ENCODE assay signal across 1 cellular context in genomic region chr2:24315669-24316068, GRCh38.
A peak's percentile ranks its signal among the peaks of the same experiment; 100 is the strongest.
TF ChIP-seq lines count a peak whose summit lies in the region.

No MANE protein-coding gene starts in this region.

TF ChIP-seq in GM12878, 131 proteins besides CTCF, POLR2A, EP300 and RAD21 (continued from another document and continues in another):
- no peak for TF ChIP-seq BCLAF1 (IDR thresholded peaks at IDR 0.05)
- TF ChIP-seq POLR2AphosphoS5 (IDR thresholded peaks at IDR 0.05; ENCODE audit: low read length), result no peak
- no peak for TF ChIP-seq TCF12 (IDR thresholded peaks at IDR 0.05; ENCODE audit: low read depth, low read length)
- TF ChIP-seq RBBP5 (conservative IDR thresholded peaks at IDR 0.05), result no peak
- no peak for TF ChIP-seq IRF3 (IDR thresholded peaks at IDR 0.05)
- TF ChIP-seq CEBPZ (IDR thresholded peaks at IDR 0.05; ENCODE audit: low read depth, low read length), result no peak
- peak; percentile 35; the same call in 1 of the 2 replicates for TF ChIP-seq ZNF384 (IDR thresholded peaks at IDR 0.05; ENCODE audit: borderline replicate concordance, low read depth, low read length)
- TF ChIP-seq ATF3 (IDR thresholded peaks at IDR 0.05; ENCODE audit: borderline replicate concordance, extremely low read depth, low read depth, low read length), result no peak
- TF ChIP-seq SMAD1 (IDR thresholded peaks at IDR 0.05; ENCODE audit: low read depth, partially characterized antibody), result no peak
- no peak for TF ChIP-seq ZBTB33 (IDR thresholded peaks at IDR 0.05)
- TF ChIP-seq ZNF217 (IDR thresholded peaks at IDR 0.05), result peak; percentile 85
- TF ChIP-seq MEF2B (IDR thresholded peaks at IDR 0.05; ENCODE audit: partially characterized antibody, poor library complexity, severe bottlenecking), result peak; percentile 52
- TF ChIP-seq CREM (IDR thresholded peaks at IDR 0.05; ENCODE audit: low read depth), result peak; percentile 64; the same call in 1 of the 2 replicates
- TF ChIP-seq BMI1 (IDR thresholded peaks at IDR 0.05; ENCODE audit: borderline replicate concordance), result peak; percentile 66
- no peak for TF ChIP-seq USF2 (IDR thresholded peaks at IDR 0.05; ENCODE audit: borderline replicate concordance, low read depth, low read length)
- TF ChIP-seq BHLHE40 (IDR thresholded peaks at IDR 0.05; ENCODE audit: borderline replicate concordance in 1 of 2, low read depth in 2 of 2, low read length in 1 of 2), result peak in 1 of 2 experiments; percentile 58; a peak in 2 of 4 replicates
- TF ChIP-seq MLLT1 (IDR thresholded peaks at IDR 0.05), result no peak
- TF ChIP-seq LARP7 (IDR thresholded peaks at IDR 0.05), result no peak
- TF ChIP-seq EZH2 (IDR thresholded peaks at IDR 0.05; ENCODE audit: borderline replicate concordance, control insufficient read depth, low read depth, low read length), result no peak
- peak; percentile 82 for TF ChIP-seq EED (IDR thresholded peaks at IDR 0.05; ENCODE audit: low read depth)
- no peak for TF ChIP-seq IRF5 (IDR thresholded peaks at IDR 0.05; ENCODE audit: borderline replicate concordance)
- TF ChIP-seq ELK1 (IDR thresholded peaks at IDR 0.05; ENCODE audit: low read depth, low read length), result no peak
- peak; percentile 78; the same call in 1 of the 2 replicates for TF ChIP-seq PAX5 (IDR thresholded peaks at IDR 0.05; ENCODE audit: borderline replicate concordance, low read depth, low read length)
- no peak for TF ChIP-seq SMC3 (IDR thresholded peaks at IDR 0.05; ENCODE audit: borderline replicate concordance, low read length)
- TF ChIP-seq SP1 (IDR thresholded peaks at IDR 0.05; ENCODE audit: low read depth, low read length), result no peak
- no peak for TF ChIP-seq RCOR1 (conservative IDR thresholded peaks at IDR 0.05; ENCODE audit: low read depth, low read length)
- TF ChIP-seq TARDBP (IDR thresholded peaks at IDR 0.05; ENCODE audit: borderline replicate concordance), result no peak
- TF ChIP-seq FOS (IDR thresholded peaks at IDR 0.05; ENCODE audit: borderline replicate concordance, extremely low read depth, insufficient read length), result no peak
- TF ChIP-seq GATAD2B (conservative IDR thresholded peaks at IDR 0.05; ENCODE audit: low read depth), result no peak
- peak; percentile 46; the same call in 1 of the 2 replicates for TF ChIP-seq PML (IDR thresholded peaks at IDR 0.05; ENCODE audit: low read length)
- TF ChIP-seq DPF2 (IDR thresholded peaks at IDR 0.05), result peak; percentile 82
- peak; percentile 72 for TF ChIP-seq SPI1 (IDR thresholded peaks at IDR 0.05; ENCODE audit: borderline replicate concordance, insufficient read depth, low read depth, low read length)
- peak in 1 of 2 experiments; percentile 74; a peak in 1 of 4 replicates for TF ChIP-seq ETV6 (conservative IDR thresholded peaks at IDR 0.05 in 1 of 2, IDR thresholded peaks at IDR 0.05 in 1 of 2; ENCODE audit: borderline replicate concordance in 1 of 2, low read depth in 1 of 2)
- TF ChIP-seq CUX1 (IDR thresholded peaks at IDR 0.05; ENCODE audit: insufficient replicate concordance, low read depth, low read length), result no peak
- peak; percentile 43; the same call in 1 of the 2 replicates for TF ChIP-seq NR2F1 (conservative IDR thresholded peaks at IDR 0.05)
- peak; percentile 70; the same call in 1 of the 2 replicates for TF ChIP-seq CBX5 (IDR thresholded peaks at IDR 0.05; ENCODE audit: low read depth)
- TF ChIP-seq CBX3 (IDR thresholded peaks at IDR 0.05; ENCODE audit: borderline replicate concordance, low read depth), result no peak
- TF ChIP-seq MTA3 (IDR thresholded peaks at IDR 0.05; ENCODE audit: borderline replicate concordance, low read length), result peak; percentile 93
- no peak for TF ChIP-seq SUZ12 (IDR thresholded peaks at IDR 0.05; ENCODE audit: unreplicated experiment)
